ENCODE assay signal across 19 cellular contexts in genomic region chr9:34623386-34624235, GRCh38. TPM values are rescaled to one million over a fixed set of nuclear protein-coding genes. Genes with fewer than 3 reads are reported as not detected.
DNase-seq lines count a peak whose midpoint lies in the region; ATAC-seq, FAIRE-seq and TF ChIP-seq lines count a peak whose summit lies in the region.
"Had no signal": no experiment of that assay in that cellular context is flagged by ENCODE, and none has a peak within 500 bp of the region (broad histone marks: within the 10 kb centered on the region; RNA-seq: fewer than 3 reads in every experiment).

No MANE protein-coding gene starts in this region.

- CTCF ChIA-PET in activated naive CD4-positive, alpha-beta T cell treated with anti-CD3 and anti-CD28 coated beads, Interleukin-2, amount 10 ng/mL, durations not matched to agents 7 days and 5 days (lab: Charles Lee) = interaction anchor here (0.7 to 4.1 kb wide), 3 partner anchors 9 to 32 kb away, joined by 4 to 40 read pairs (median 5); no protein-coding TSS in a partner anchor

- H3K36me3 Mint-ChIP-seq in natural killer cell (peaks cover 5% of the 10 kb centered on the region), nephron (ENCODE audit: low read depth) (no peaks in the 10 kb centered on the region)
- H3K36me3 Mint-ChIP-seq in natural killer cell treated with Interleukin-12 subunit alpha and Interleukin-12 subunit beta and Interleukin-15 and Interleukin-18, amount 100 ng/mL, for 72 hours = peaks cover 5% of the 10 kb centered on the region
- no peaks in the 10 kb centered on the region for H3K36me3 Mint-ChIP-seq in activated naive CD4-positive, alpha-beta T cell treated with anti-CD3 and anti-CD28 coated beads, Interleukin-2, amount 10 ng/mL, durations not matched to agents 7 days and 5 days

- no peak for TF ChIP-seq CTCF in natural killer cell (IDR thresholded peaks at IDR 0.05)
- TF ChIP-seq CTCF in nephron (IDR thresholded peaks at IDR 0.05; ENCODE audit: unreplicated experiment in 3 of 3) = no peak

- no peak for TF ChIP-seq POLR2A in H54 (IDR thresholded peaks at IDR 0.05; ENCODE audit: low read depth, low read length)

- ATAC-seq in natural killer cell (no peak), GM21619 (IDR thresholded peaks at IDR 0.05; ENCODE audit: unreplicated experiment) (no peak)
- no peak for ATAC-seq in natural killer cell treated with Interleukin-12 subunit alpha and Interleukin-12 subunit beta and Interleukin-15 and Interleukin-18, amount 100 ng/mL, for 72 hours
- ATAC-seq: effector memory CD8-positive, alpha-beta T cell had no signal

- intact Hi-C loops in natural killer cell (cut with micrococcal nuclease) = no loop called here

- DNase-seq in natural killer cell (no peak), HCEC 1CT (no peak), SIG-M5 (lab: John Stamatoyannopoulos, UW) (no peak), H54 (ENCODE audit: insufficient read length, low spot score) (no peak)
- DNase-seq in natural killer cell treated with Interleukin-12 subunit alpha and Interleukin-12 subunit beta and Interleukin-15 and Interleukin-18, amount 100 ng/mL, for 72 hours (ENCODE audit: low spot score) = no peak
- peak; percentile 29 for DNase-seq in activated naive CD4-positive, alpha-beta T cell treated with anti-CD3 and anti-CD28 coated beads, Interleukin-2, amount 10 ng/mL, durations not matched to agents 7 days and 5 days
- DNase-seq: activated CD8-positive, alpha-beta memory T cell treated with anti-CD3 and anti-CD28 coated beads, Interleukin-2, amount 50 U/mL, for 4 hours; Calu3; effector memory CD8-positive, alpha-beta T cell; GDM1; hippocampal formation; Karpas-422; NCI-H1417 treated with DMSO at 0.1 percent for 48 hours; stimulated activated CD4-positive, alpha-beta T cell treated with anti-CD3 and anti-CD28 coated beads, Interleukin-12 subunit alpha, Interleukin-12 subunit beta, amount 100 ng/mL, for 4 hours had no signal

- H3K4me3 Mint-ChIP-seq in natural killer cell = peak overlapping the region; percentile 39
- H3K4me3 Mint-ChIP-seq in natural killer cell treated with Interleukin-12 subunit alpha and Interleukin-12 subunit beta and Interleukin-15 and Interleukin-18, amount 100 ng/mL, for 72 hours = no peak overlapping the region
- H3K4me3 Mint-ChIP-seq in activated naive CD4-positive, alpha-beta T cell treated with anti-CD3 and anti-CD28 coated beads, Interleukin-2, amount 10 ng/mL, durations not matched to agents 7 days and 5 days = no peak overlapping the region
- H3K4me3 Mint-ChIP-seq in nephron = peak overlapping the region in 2 of 3 experiments; percentile 43 to 53
- H3K4me3 Mint-ChIP-seq: central memory CD8-positive, alpha-beta T cell; effector memory CD8-positive, alpha-beta T cell had no signal

- no peak for FAIRE-seq in H54 (lab: Jason Lieb, UNC)
- FAIRE-seq: GM12892 had no signal

- H3K4me1 Mint-ChIP-seq in natural killer cell (peaks cover 36 to 44% of the 10 kb centered on the region in 2 donors), nephron (peaks cover 27% of the 10 kb centered on the region)
- peaks cover 33% of the 10 kb centered on the region in 2 donors for H3K4me1 Mint-ChIP-seq in natural killer cell treated with Interleukin-12 subunit alpha and Interleukin-12 subunit beta and Interleukin-15 and Interleukin-18, amount 100 ng/mL, for 72 hours (ENCODE audit: low read depth in 2 of 2)
- peaks cover 36% of the 10 kb centered on the region for H3K4me1 Mint-ChIP-seq in activated naive CD4-positive, alpha-beta T cell treated with anti-CD3 and anti-CD28 coated beads, Interleukin-2, amount 10 ng/mL, durations not matched to agents 7 days and 5 days

- H3K27me3 Mint-ChIP-seq in natural killer cell (ENCODE audit: low read depth in 2 of 2) (peaks cover 49 to 51% of the 10 kb centered on the region in 2 donors), nephron (ENCODE audit: low read depth) (peaks cover 65% of the 10 kb centered on the region)
- peaks cover 36 to 40% of the 10 kb centered on the region in 2 donors for H3K27me3 Mint-ChIP-seq in natural killer cell treated with Interleukin-12 subunit alpha and Interleukin-12 subunit beta and Interleukin-15 and Interleukin-18, amount 100 ng/mL, for 72 hours
- H3K27me3 Mint-ChIP-seq in activated naive CD4-positive, alpha-beta T cell treated with anti-CD3 and anti-CD28 coated beads, Interleukin-2, amount 10 ng/mL, durations not matched to agents 7 days and 5 days = peaks cover 80% of the 10 kb centered on the region

- H3K9me3 Mint-ChIP-seq in natural killer cell (no peaks in the 10 kb centered on the region), nephron (no peaks in the 10 kb centered on the region)
- no peaks in the 10 kb centered on the region for H3K9me3 Mint-ChIP-seq in natural killer cell treated with Interleukin-12 subunit alpha and Interleukin-12 subunit beta and Interleukin-15 and Interleukin-18, amount 100 ng/mL, for 72 hours
- no peaks in the 10 kb centered on the region for H3K9me3 Mint-ChIP-seq in activated naive CD4-positive, alpha-beta T cell treated with anti-CD3 and anti-CD28 coated beads, Interleukin-2, amount 10 ng/mL, durations not matched to agents 7 days and 5 days
- H3K9me3 Mint-ChIP-seq: central memory CD8-positive, alpha-beta T cell; effector memory CD8-positive, alpha-beta T cell had no signal

- H3K27ac Mint-ChIP-seq in natural killer cell = no peak overlapping the region
- no peak overlapping the region for H3K27ac Mint-ChIP-seq in natural killer cell treated with Interleukin-12 subunit alpha and Interleukin-12 subunit beta and Interleukin-15 and Interleukin-18, amount 100 ng/mL, for 72 hours
- no peak overlapping the region for H3K27ac Mint-ChIP-seq in activated naive CD4-positive, alpha-beta T cell treated with anti-CD3 and anti-CD28 coated beads, Interleukin-2, amount 10 ng/mL, durations not matched to agents 7 days and 5 days
- H3K27ac Mint-ChIP-seq in nephron = no peak overlapping the region
- H3K27ac Mint-ChIP-seq: effector memory CD8-positive, alpha-beta T cell had no signal

RNA-seq across cellular contexts. Expression of gene DCTN3, which starts 3.3 kb away (rescaled TPM):
- total RNA-seq in natural killer cell = 100 to 1,000 TPM; 135 to 171 (median 147) TPM
- 100 to 1,000 TPM in 1 of 2 donors, 10 to 100 TPM in 1; 79.8 to 141 TPM for total RNA-seq in natural killer cell treated with Interleukin-12 subunit alpha and Interleukin-12 subunit beta and Interleukin-15 and Interleukin-18, amount 100 ng/mL, for 72 hours

RNA-seq across cellular contexts. Expression of gene ARID3C, which starts 5.3 kb away (rescaled TPM):
- total RNA-seq in natural killer cell = under 1 TPM in 2 of 3 donors, not detected in 1; 0.24 to 0.77 TPM
- total RNA-seq in natural killer cell treated with Interleukin-12 subunit alpha and Interleukin-12 subunit beta and Interleukin-15 and Interleukin-18, amount 100 ng/mL, for 72 hours = under 1 TPM in 1 of 2 donors, not detected in 1; 0.31 TPM
- total RNA-seq: Calu3, posterior vena cava had no signal

RNA-seq across cellular contexts. Expression of gene RPP25L, which starts 11.7 kb away (rescaled TPM):
- total RNA-seq in natural killer cell = 10 to 100 TPM in 1 of 3 donors, 1 to 10 TPM in 2; 9.3 to 15.0 (median 9.8) TPM
- 10 to 100 TPM; 22.7 to 23.1 TPM for total RNA-seq in natural killer cell treated with Interleukin-12 subunit alpha and Interleukin-12 subunit beta and Interleukin-15 and Interleukin-18, amount 100 ng/mL, for 72 hours

RNA-seq across cellular contexts. Expression of gene SIGMAR1, which starts 14.0 kb away (rescaled TPM):
- 10 to 100 TPM; 22.1 to 29.8 (median 23.0) TPM for total RNA-seq in natural killer cell
- 100 to 1,000 TPM in 1 of 2 donors, 10 to 100 TPM in 1; 45.6 to 109 TPM for total RNA-seq in natural killer cell treated with Interleukin-12 subunit alpha and Interleukin-12 subunit beta and Interleukin-15 and Interleukin-18, amount 100 ng/mL, for 72 hours

RNA-seq across cellular contexts. Expression of gene GALT, which starts 22.9 kb away (rescaled TPM):
- total RNA-seq in natural killer cell = 100 to 1,000 TPM in 1 of 3 donors, 10 to 100 TPM in 2; 81.9 to 118 (median 89.3) TPM
- 10 to 100 TPM; 19.4 to 50.2 TPM for total RNA-seq in natural killer cell treated with Interleukin-12 subunit alpha and Interleukin-12 subunit beta and Interleukin-15 and Interleukin-18, amount 100 ng/mL, for 72 hours

Comparison
In these comparisons a context has a peak if more than half of its experiments do, and no peak if none do; other contexts are left out.
1. H3K4me3 Mint-ChIP-seq: peak in natural killer cell (single experiment) and nephron (2 of 3); none in natural killer cell treated with Interleukin-12 subunit alpha and Interleukin-12 subunit beta and Interleukin-15 and Interleukin-18, amount 100 ng/mL, for 72 hours (single experiment) and activated naive CD4-positive, alpha-beta T cell treated with anti-CD3 and anti-CD28 coated beads, Interleukin-2, amount 10 ng/mL, durations not matched to agents 7 days and 5 days (single experiment).